12 cellular contexts compared by ENCODE assay signal in the genomic region with DNA sequence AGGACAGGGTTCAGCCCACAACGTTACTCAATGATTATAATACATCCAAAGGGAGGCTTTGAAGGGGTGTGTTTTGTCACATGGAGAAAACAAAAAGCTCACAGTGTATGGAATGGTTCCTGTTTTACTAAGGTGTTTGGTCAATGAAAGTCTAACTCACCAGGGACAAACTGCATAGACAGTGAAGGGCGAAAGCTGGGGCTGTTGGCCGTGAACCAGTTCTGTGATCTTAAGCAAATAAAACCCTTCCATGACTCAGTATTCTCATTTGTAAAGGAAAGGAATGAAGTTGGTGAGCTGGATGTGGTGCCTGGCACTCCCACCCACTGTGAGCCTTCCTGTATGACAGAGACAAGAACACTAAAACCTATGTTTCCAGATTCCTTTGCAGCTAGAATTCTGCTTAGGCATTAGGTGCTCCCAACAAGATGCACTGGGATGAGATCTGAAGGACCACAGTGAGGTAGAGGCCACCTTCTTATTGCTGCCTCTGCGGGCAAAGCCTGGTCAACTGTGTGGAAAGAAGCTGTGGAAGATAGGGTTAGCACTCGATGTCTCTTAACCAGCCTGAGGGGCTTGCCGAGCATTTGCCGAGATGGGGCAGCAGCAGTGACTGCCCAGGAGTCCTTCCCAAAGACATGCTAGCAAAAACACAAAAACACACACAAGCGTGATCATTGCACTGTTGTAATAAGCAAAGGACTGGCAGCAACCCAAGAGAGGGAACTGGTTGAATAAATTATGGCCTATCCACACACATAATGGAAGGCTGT. TPM values are rescaled to one million over a fixed set of nuclear protein-coding genes. Genes with fewer than 3 reads are reported as not detected.
DNase-seq lines count a peak whose midpoint lies in the region; TF ChIP-seq lines count a peak whose summit lies in the region.
"Had no signal": no experiment of that assay in that cellular context is flagged by ENCODE, and none has a peak within 500 bp of the region (broad histone marks: within the 10 kb centered on the region; RNA-seq: fewer than 3 reads in every experiment).

No MANE protein-coding gene starts in this region.

- peak; percentile 49 for DNase-seq in activated CD8-positive, alpha-beta memory T cell treated with anti-CD3 and anti-CD28 coated beads, Interleukin-2, amount 50 U/mL, for 48 hours
- DNase-seq in activated CD8-positive, alpha-beta memory T cell treated with anti-CD3 and anti-CD28 coated beads, Interleukin-2, amount 50 U/mL, for 4 hours = no peak
- DNase-seq in PC-9 = peak; percentile 43 to 80
- peak; percentile 44 for DNase-seq in smooth muscle cell of the brain vasculature (ENCODE audit: low read depth, low spot score)
- DNase-seq in NCI-H510A treated with DMSO at 0.1 percent for 48 hours (lab: John Stamatoyannopoulos, UW) = no peak
- DNase-seq in OCI-LY7 (ENCODE audit: low spot score) = no peak
- DNase-seq in NCI-H345 (lab: John Stamatoyannopoulos, UW) = no peak
- DNase-seq: activated CD4-positive, alpha-beta T cell treated with anti-CD3 and anti-CD28 coated beads, Interleukin-2, amount 10 ng/mL, durations not matched to agents 24 days and 14 days; kidney had no signal

- H3K27ac ChIP-seq in PC-9 (peak overlapping the region; percentile 40), esophagus (ENCODE audit: low read depth in 2 of 2, low read length in 1 of 2) (peak overlapping the region; percentile 60 to 87), OCI-LY7 (ENCODE audit: low read depth, low read length, poor library complexity, severe bottlenecking) (no peak overlapping the region)
- H3K27ac ChIP-seq: C4-2B, right atrium auricular region had no signal

- H2AFZ ChIP-seq in PC-9 (no peak overlapping the region), OCI-LY7 (ENCODE audit: low read length) (no peak overlapping the region)

- no peaks in the 10 kb centered on the region for H3K27me3 ChIP-seq in PC-9 (ENCODE audit: insufficient read depth, low read depth)
- no peaks in the 10 kb centered on the region for H3K27me3 ChIP-seq in esophagus (ENCODE audit: control insufficient read depth in 1 of 2, insufficient read depth in 2 of 2, low read length in 2 of 2)
- H3K27me3 ChIP-seq: right atrium auricular region had no signal

- no peak overlapping the region for H3K4me3 ChIP-seq in PC-9
- no peak overlapping the region for H3K4me3 ChIP-seq in esophagus (ENCODE audit: low read depth in 1 of 2, low read length in 2 of 2)
- H3K4me3 ChIP-seq in OCI-LY7 (ENCODE audit: low read depth, low read length, poor library complexity, severe bottlenecking) = no peak overlapping the region
- H3K4me3 ChIP-seq: right atrium auricular region had no signal

- peaks cover 27% of the 10 kb centered on the region for H3K4me1 ChIP-seq in PC-9 (replicated peaks; ENCODE audit: insufficient read depth)
- peaks cover 0 to 3% of the 10 kb centered on the region in 2 donors for H3K4me1 ChIP-seq in esophagus (ENCODE audit: control insufficient read depth in 2 of 2, insufficient read depth in 2 of 2, low read length in 1 of 2)
- H3K4me1 ChIP-seq in OCI-LY7 (ENCODE audit: insufficient read depth, low read length, poor library complexity, severe bottlenecking) = peaks cover 30% of the 10 kb centered on the region
- H3K4me1 ChIP-seq: right atrium auricular region had no signal

- peak overlapping the region; percentile 11; the same call in 1 of the 2 replicates for H3K4me2 ChIP-seq in PC-9
- no peak overlapping the region for H3K4me2 ChIP-seq in OCI-LY7 (ENCODE audit: low read length)

- H3K79me2 ChIP-seq in PC-9 (ENCODE audit: low read depth) (no peaks in the 10 kb centered on the region), OCI-LY7 (ENCODE audit: insufficient read depth, low read depth, low read length) (no peaks in the 10 kb centered on the region)

- BruUV-seq in PC-9 (replicated peaks; lab: Mats Ljungman, UMichigan) (no TSS peak), OCI-LY7 (replicated peaks; lab: Mats Ljungman, UMichigan) (no TSS peak)

- POLR2A ChIA-PET in PC-9 (lab: Charles Lee; ENCODE audit: unreplicated experiment) = no interaction called here
- POLR2A ChIA-PET in OCI-LY7 (lab: Charles Lee) = interaction anchor here (0.6 kb wide), 1 partner anchor 184 kb away, joined by 4 read pairs; no protein-coding TSS in a partner anchor

- intact Hi-C loops in PC-9 (cut with micrococcal nuclease; ENCODE audit: unreplicated experiment) (no loop called here), OCI-LY7 (cut with micrococcal nuclease; ENCODE audit: unreplicated experiment) (no loop called here)

- WGBS in esophagus, 2 donors = 80 to 82% methylated on average over 8 of the region's 8 CpGs

- peaks cover 16% of the 10 kb centered on the region; the same call in 1 of the 2 replicates for H3F3A ChIP-seq in PC-9 (ENCODE audit: insufficient read depth, low read depth)

- TF ChIP-seq CTCF in PC-9 (conservative IDR thresholded peaks at IDR 0.05) (no peak), OCI-LY7 (conservative IDR thresholded peaks at IDR 0.05; ENCODE audit: low read length) (no peak)

- H3K9me2 ChIP-seq in PC-9 (ENCODE audit: insufficient read depth) (no peaks in the 10 kb centered on the region), OCI-LY7 (ENCODE audit: insufficient read depth, low read length) (no peaks in the 10 kb centered on the region)

- H3K9me3 ChIP-seq in PC-9 (ENCODE audit: insufficient read depth, low read depth) = peaks cover 6% of the 10 kb centered on the region; the same call in 1 of the 2 replicates
- H3K9me3 ChIP-seq in esophagus (ENCODE audit: control insufficient read depth in 2 of 2, insufficient read depth in 1 of 2, low read depth in 1 of 2, low read length in 1 of 2) = peaks cover 0 to 3% of the 10 kb centered on the region in 2 donors
- no peaks in the 10 kb centered on the region for H3K9me3 ChIP-seq in OCI-LY7 (ENCODE audit: low read length)
- H3K9me3 ChIP-seq: right atrium auricular region had no signal

- H3K36me3 ChIP-seq in PC-9 (ENCODE audit: low read depth) (no peaks in the 10 kb centered on the region), esophagus (ENCODE audit: control insufficient read depth in 2 of 2, insufficient read depth in 2 of 2, low read length in 1 of 2) (no peaks in the 10 kb centered on the region), OCI-LY7 (ENCODE audit: insufficient read depth, low read length) (no peaks in the 10 kb centered on the region)
- H3K36me3 ChIP-seq: right atrium auricular region had no signal

- no peaks in the 10 kb centered on the region for H4K20me1 ChIP-seq in PC-9 (ENCODE audit: insufficient read depth)
- no peaks in the 10 kb centered on the region for H4K20me1 ChIP-seq in OCI-LY7 (ENCODE audit: insufficient read depth, low read length)

- CTCF ChIA-PET in PC-9 (lab: Charles Lee) = interaction anchor here (0.6 to 1.2 kb wide), 2 partner anchors 13 to 214 kb away, joined by 3 read pairs; no protein-coding TSS in a partner anchor
- CTCF ChIA-PET in OCI-LY7 (lab: Charles Lee; ENCODE audit: unreplicated experiment) = no interaction called here

RNA-seq across cellular contexts. Expression of a gene that starts 48.5 kb away (rescaled TPM):
- total RNA-seq in PC-9 (2021) (6.5 and 9.4 TPM in 2 replicates), OCI-LY7 (2022) (12.6 and 12.9 TPM in 2 replicates)
- polyA plus RNA-seq in esophagus = 10 to 100 TPM in 1 of 2 donors, 1 to 10 TPM in 1; 7.1 to 15.5 TPM
- total RNA-seq in OCI-LY7 (2014; rRNA removed; shearing (Covaris generic)) = 13.3 and 13.5 TPM in 2 replicates

Comparison
In these comparisons a context has a peak if more than half of its experiments do, and no peak if none do; other contexts are left out.
1. DNase-seq: peak in activated CD8-positive, alpha-beta memory T cell treated with anti-CD3 and anti-CD28 coated beads, Interleukin-2, amount 50 U/mL, for 48 hours (single experiment), PC-9 (2 of 2) and smooth muscle cell of the brain vasculature (single experiment); none in activated CD8-positive, alpha-beta memory T cell treated with anti-CD3 and anti-CD28 coated beads, Interleukin-2, amount 50 U/mL, for 4 hours (single experiment), NCI-H510A treated with DMSO at 0.1 percent for 48 hours (single experiment), OCI-LY7 (single experiment) and NCI-H345 (single experiment).